8 cellular contexts compared by ENCODE assay signal in the genomic region with DNA sequence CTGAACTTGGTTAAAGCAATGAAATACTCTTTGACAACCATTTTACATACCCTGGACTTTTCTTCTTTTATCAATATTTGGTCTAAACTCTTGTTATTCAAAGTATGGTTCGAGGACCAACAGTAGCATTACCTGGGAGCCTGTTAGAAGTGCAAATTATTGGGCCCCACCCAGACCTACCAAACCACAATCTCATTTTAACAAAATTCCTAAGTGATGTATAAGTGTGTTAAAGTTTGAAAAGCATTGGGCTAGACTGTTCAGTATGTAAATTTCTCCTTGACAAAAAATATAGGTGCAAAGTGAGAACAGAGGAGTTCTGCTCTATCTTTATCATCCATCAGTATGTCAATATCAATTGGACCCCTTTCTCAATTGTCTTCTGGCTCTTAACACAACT.
"Had no signal": no experiment of that assay in that cellular context is flagged by ENCODE, and none has a peak within 500 bp of the region (broad histone marks: within the 10 kb centered on the region; RNA-seq: fewer than 3 reads in every experiment).

No MANE protein-coding gene starts in this region.

- DNase-seq: GM23248, H9, HCEC 1CT, KBM-7 had no signal

- FAIRE-seq: H1, H54, HepG2 had no signal

- H2AFZ ChIP-seq: GM23248 had no signal

- ATAC-seq: HepG2 had no signal

- H3K4me3 ChIP-seq: GM23248 had no signal

- H3K27ac ChIP-seq: GM23248, HL-60 had no signal
